In the genomic region with DNA sequence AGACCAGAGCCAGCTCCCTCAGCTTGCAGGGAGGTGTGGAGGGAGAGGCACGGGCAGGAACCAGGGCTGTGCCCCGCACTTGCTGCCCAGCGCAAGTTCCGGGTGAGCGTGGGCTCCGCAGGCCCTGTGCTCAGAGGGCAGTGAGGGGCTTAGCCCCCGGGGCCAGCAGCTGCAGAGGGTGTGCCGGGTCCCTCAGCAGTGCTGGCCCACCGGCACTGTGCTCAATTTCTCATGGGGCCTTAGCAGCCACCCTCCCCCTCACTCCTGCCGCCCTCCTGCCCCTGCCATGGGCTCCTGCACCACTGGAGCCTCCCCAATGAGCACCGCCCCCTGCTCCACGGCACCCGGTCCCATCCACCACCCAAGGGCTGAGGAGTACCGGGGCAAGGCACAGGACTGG, we compare ENCODE assay signal across 3 cellular contexts.
"Had no signal": no experiment of that assay in that cellular context is flagged by ENCODE, and none has a peak within 500 bp of the region (broad histone marks: within the 10 kb centered on the region; RNA-seq: fewer than 3 reads in every experiment).

No MANE protein-coding gene starts in this region.

- ATAC-seq: GM12878 had no signal

- H3K4me3 ChIP-seq: GM12878 had no signal

- DNase-seq: GDM1, GF-D8 had no signal
